In genomic region chr19:16435999-16436650, GRCh38 we compare ENCODE assay signal across 10 cellular contexts. TPM values are rescaled to one million over a fixed set of nuclear protein-coding genes. Genes with fewer than 3 reads are reported as not detected.
A peak's percentile ranks its signal among the peaks of the same experiment; 100 is the strongest.
DNase-seq lines count a peak whose midpoint lies in the region; ATAC-seq, FAIRE-seq and TF ChIP-seq lines count a peak whose summit lies in the region.
"Had no signal": no experiment of that assay in that cellular context is flagged by ENCODE, and none has a peak within 500 bp of the region (broad histone marks: within the 10 kb centered on the region; RNA-seq: fewer than 3 reads in every experiment).

No MANE protein-coding gene starts in this region.

- TF ChIP-seq POLR2A in HepG2 (IDR thresholded peaks at IDR 0.05; ENCODE audit: insufficient read depth in 1 of 2, low read depth in 2 of 2, low read length in 2 of 2) = no peak
- TF ChIP-seq POLR2A in uterus (IDR thresholded peaks at IDR 0.05) = no peak
- no peak for TF ChIP-seq POLR2A in body of pancreas (IDR thresholded peaks at IDR 0.05)

- peaks cover 4 to 30% (median 12%) of the 10 kb centered on the region in 4 donors for H3K36me3 ChIP-seq in liver (ENCODE audit: control insufficient read depth in 4 of 4, insufficient read depth in 3 of 4, low read depth in 1 of 4, low read length in 3 of 4)
- peaks cover 18 to 66% of the 10 kb centered on the region in 2 experiments for H3K36me3 ChIP-seq in HepG2 (replicated peaks in 1 of 2; ENCODE audit: control insufficient read depth in 1 of 2, insufficient read depth in 2 of 2, low read length in 2 of 2)
- peaks cover 28% of the 10 kb centered on the region for H3K36me3 ChIP-seq in muscle layer of colon (ENCODE audit: insufficient read depth, low read length)
- H3K36me3 ChIP-seq in uterus = no peaks in the 10 kb centered on the region
- peaks cover 5 to 9% of the 10 kb centered on the region in 2 donors for H3K36me3 ChIP-seq in body of pancreas (replicated peaks in 1 of 2; ENCODE audit: insufficient read depth in 1 of 2, low read depth in 2 of 2)

- WGBS in liver = 61% methylated on average over 9 of the region's 9 CpGs
- WGBS in HepG2 (ENCODE audit: low lambda C conversion rate) = 92% methylated on average over 9 of the region's 9 CpGs
- WGBS in body of pancreas, 2 donors = 65 to 68% methylated on average over 8 to 9 of the region's 9 CpGs

- no peak overlapping the region for H3K4me2 ChIP-seq in HepG2 (ENCODE audit: low read depth, low read length)

- ATAC-seq in HepG2 = no peak
- no peak for ATAC-seq in body of pancreas

- H3K27me3 ChIP-seq in liver (ENCODE audit: control insufficient read depth in 4 of 4, insufficient read depth in 4 of 4, low read length in 3 of 4) (no peaks in the 10 kb centered on the region), HepG2 (ENCODE audit: control insufficient read depth in 1 of 2, insufficient read depth in 2 of 2, low read length in 2 of 2) (no peaks in the 10 kb centered on the region), muscle layer of colon (ENCODE audit: control insufficient read depth in 1 of 2, insufficient read depth in 2 of 2, low read length in 2 of 2) (no peaks in the 10 kb centered on the region), uterus (no peaks in the 10 kb centered on the region), body of pancreas (no peaks in the 10 kb centered on the region)

- H3K4me3 ChIP-seq in liver (ENCODE audit: low read depth in 1 of 3, low read length in 3 of 3) = no peak overlapping the region
- no peak overlapping the region for H3K4me3 ChIP-seq in HepG2 (replicated peaks in 1 of 3; ENCODE audit: insufficient read depth in 1 of 3, low read depth in 2 of 3, low read length in 3 of 3)
- H3K4me3 ChIP-seq in coronary artery = no peak overlapping the region
- peak overlapping the region in 1 of 2 donors; percentile 3 for H3K4me3 ChIP-seq in muscle layer of colon (ENCODE audit: low read depth in 1 of 2, low read length in 2 of 2)
- H3K4me3 ChIP-seq in uterus = no peak overlapping the region
- H3K4me3 ChIP-seq in body of pancreas = no peak overlapping the region

- CTCF ChIA-PET in HepG2 (lab: Yijun Ruan, JAX; ENCODE audit: low intra/inter-chr PET ratio, low total read pairs) = no interaction called here

- in situ Hi-C loops in HepG2 (cut with HindIII; ENCODE audit: extremely low pct_ligation_motif_present, low pct_unique_long_range_greater_than_20kb) = no loop called here

- TF ChIP-seq RAD21 in liver (IDR thresholded peaks at IDR 0.05) (peak in 1 of 2 donors; percentile 5), HepG2 (CRISPR knock-in tag; IDR thresholded peaks at IDR 0.05) (no peak)

- TF ChIP-seq EP300 in HepG2 (IDR thresholded peaks at IDR 0.05; ENCODE audit: low read depth in 2 of 2, low read length in 2 of 2) = no peak
- TF ChIP-seq EP300 in HepG2 (CRISPR knock-in tag; IDR thresholded peaks at IDR 0.05; ENCODE audit: borderline replicate concordance) = no peak

- BruUV-seq in HepG2 (replicated peaks; lab: Mats Ljungman, UMichigan) = no TSS peak

- DNase-seq in HepG2 (ENCODE audit: low spot score) (no peak), coronary artery (ENCODE audit: low spot score) (no peak), uterus (no peak), SIG-M5 treated with dmso at 0.1 percent for 504 hours (lab: John Stamatoyannopoulos, UW; ENCODE audit: unreplicated experiment) (no peak), body of pancreas (no peak), NCI-H146 treated with DMSO at 0.1 percent for 48 hours (lab: John Stamatoyannopoulos, UW; ENCODE audit: unreplicated experiment) (no peak)

- H3K27ac ChIP-seq in liver (ENCODE audit: low read depth in 1 of 2, low read length in 2 of 2) (peak overlapping the region; percentile 5 to 43), HepG2 (ENCODE audit: extremely low read length, insufficient read depth, low read length) (no peak overlapping the region), coronary artery (peak overlapping the region; percentile 41 to 82), muscle layer of colon (ENCODE audit: low read depth, low read length) (peak overlapping the region; percentile 73), uterus (peak overlapping the region; percentile 72 to 77), body of pancreas (peak overlapping the region in 2 of 4 donors; percentile 7 to 9)
- H3K27ac ChIP-seq: HL-60 had no signal

- no peak overlapping the region for H2AFZ ChIP-seq in HepG2 (ENCODE audit: low read length)

- H3K9me3 ChIP-seq in liver (ENCODE audit: control insufficient read depth in 4 of 4, low read length in 3 of 4) (no peaks in the 10 kb centered on the region), HepG2 (ENCODE audit: low read length) (no peaks in the 10 kb centered on the region), muscle layer of colon (ENCODE audit: low read length) (no peaks in the 10 kb centered on the region), uterus (no peaks in the 10 kb centered on the region), body of pancreas (no peaks in the 10 kb centered on the region)

- intact Hi-C loops in HepG2 (cut with micrococcal nuclease; ENCODE audit: unreplicated experiment) = no loop called here
- intact Hi-C loops in uterus (cut with DNase I; ENCODE audit: low total_unique reads) = no loop called here
- intact Hi-C loops in body of pancreas (cut with DNase I) = no loop called here

- H3K4me1 ChIP-seq in liver (ENCODE audit: control insufficient read depth in 4 of 4, insufficient read depth in 4 of 4, low read length in 3 of 4) (peaks cover 0 to 11% (median 5%) of the 10 kb centered on the region in 4 donors), HepG2 (ENCODE audit: insufficient read depth, low read length) (no peaks in the 10 kb centered on the region), muscle layer of colon (ENCODE audit: insufficient read depth, low read length) (peaks cover 27% of the 10 kb centered on the region), uterus (peaks cover 0 to 3% of the 10 kb centered on the region in 2 donors), body of pancreas (no peaks in the 10 kb centered on the region)

- H4K20me1 ChIP-seq in HepG2 (ENCODE audit: insufficient read depth, low read length) = no peaks in the 10 kb centered on the region

- POLR2A ChIA-PET in HepG2 (lab: Yijun Ruan, JAX) = no interaction called here

- no peak overlapping the region for H3K9ac ChIP-seq in liver (ENCODE audit: low read depth in 1 of 2, low read length in 2 of 2)
- H3K9ac ChIP-seq in HepG2 (ENCODE audit: insufficient read depth, low read depth, low read length) = no peak overlapping the region
- H3K9ac ChIP-seq in muscle layer of colon (ENCODE audit: low read length) = no peak overlapping the region

- H3K79me2 ChIP-seq in HepG2 (ENCODE audit: insufficient read depth, low read length) = no peaks in the 10 kb centered on the region

- FAIRE-seq in HepG2 (lab: Jason Lieb, UNC) = no peak

- TF ChIP-seq CTCF in liver (IDR thresholded peaks at IDR 0.05; ENCODE audit: low read depth, low read length, missing input control) (no peak), HepG2 (CRISPR knock-in tag; IDR thresholded peaks at IDR 0.05) (no peak), coronary artery (IDR thresholded peaks at IDR 0.05) (no peak), uterus (IDR thresholded peaks at IDR 0.05) (no peak), body of pancreas (IDR thresholded peaks at IDR 0.05) (no peak)

RNA-seq across cellular contexts. Expression of gene EPS15L1, which starts 35.6 kb away (rescaled TPM):
- total RNA-seq in liver (10 to 100 TPM in 1 of 2 donors, 1 to 10 TPM in 1; 8.4 to 14.0 TPM), HepG2 (2016; rRNA removed; fragmentation: Illumina TruSeq; extraction: Trizol) (7.0 and 8.6 TPM in 2 replicates), uterus (10 to 100 TPM; 18.8 to 67.2 (median 39.6) TPM), body of pancreas (10 to 100 TPM in 1 of 2 donors, 1 to 10 TPM in 1; 9.1 to 20.8 TPM)
- polyA plus RNA-seq in liver (10 to 100 TPM in 1 of 2 donors, 1 to 10 TPM in 1; 5.3 to 10.2 TPM), HepG2 (2011; rRNA removed) (14.0 and 16.5 TPM in 2 replicates)
- total RNA-seq in HepG2 (2016; cell fraction: cytosol; rRNA removed; fragmentation: Illumina TruSeq; extraction: Trizol; ENCODE audit: low read depth) = 3.7 and 4.1 TPM in 2 replicates
- 8.4 and 8.7 TPM in 2 replicates for total RNA-seq in HepG2 (2016; cell fraction: insoluble cytoplasmic fraction; rRNA removed; fragmentation: Illumina TruSeq; extraction: Trizol)
- total RNA-seq in HepG2 (2016; cell fraction: membrane; rRNA removed; fragmentation: Illumina TruSeq; extraction: Trizol) = 5.5 and 7.2 TPM in 2 replicates
- 16.1 and 18.4 TPM in 2 replicates for total RNA-seq in HepG2 (2016; cell fraction: nucleus; rRNA removed; fragmentation: Illumina TruSeq; extraction: Trizol)
- 8.2 and 8.5 TPM in 2 replicates for polyA plus RNA-seq in HepG2 (2011; cell fraction: cytosol; rRNA removed)
- polyA plus RNA-seq in HepG2 (2011; cell fraction: nucleus; rRNA removed) = 28.2 and 31.7 TPM in 2 replicates
- polyA plus RNA-seq in HepG2 (2012) = 23.7 and 24.6 TPM in 2 replicates
- 2.8 TPM in 2 replicates for polyA plus RNA-seq in HepG2 (2016; cell fraction: cytosol; fragmentation: Illumina TruSeq; extraction: Trizol; ENCODE audit: low read depth)
- 18.3 and 21.1 TPM in 2 replicates for polyA plus RNA-seq in HepG2 (2016; cell fraction: insoluble cytoplasmic fraction; fragmentation: Illumina TruSeq; extraction: Trizol; ENCODE audit: low read depth)
- polyA plus RNA-seq in HepG2 (2016; cell fraction: membrane; fragmentation: Illumina TruSeq; extraction: Trizol; ENCODE audit: low read depth) = 3.9 and 5.1 TPM in 2 replicates
- polyA plus RNA-seq in HepG2 (2016; cell fraction: nucleus; fragmentation: Illumina TruSeq; extraction: Trizol; ENCODE audit: insufficient read depth, low read depth) = 25.3 and 31.3 TPM in 2 replicates
- polyA minus RNA-seq in HepG2 (2011; rRNA and poly(A)+ RNA removed; ENCODE audit: low replicate concordance) = 22.5 and 23.7 TPM in 2 replicates
- 13.0 and 19.8 TPM in 2 replicates for polyA minus RNA-seq in HepG2 (2011; cell fraction: cytosol; rRNA and poly(A)+ RNA removed)
- 31.8 and 42.8 TPM in 2 replicates for polyA minus RNA-seq in HepG2 (2011; cell fraction: nucleus; rRNA and poly(A)+ RNA removed)

RNA-seq across cellular contexts. Expression of gene CALR3, which starts 59.8 kb away (rescaled TPM):
- total RNA-seq in liver (under 1 TPM in 1 of 2 donors, not detected in 1; 0.08 TPM), HepG2 (2016; rRNA removed; fragmentation: Illumina TruSeq; extraction: Trizol) (not detected in 2 replicates), uterus (not detected), body of pancreas (not detected)
- polyA plus RNA-seq in liver (under 1 TPM in 1 of 2 donors, not detected in 1; 0.05 TPM), HepG2 (2011; rRNA removed) (not detected in 2 replicates)
- total RNA-seq in HepG2 (2016; cell fraction: cytosol; rRNA removed; fragmentation: Illumina TruSeq; extraction: Trizol; ENCODE audit: low read depth) = not detected in 2 replicates
- not detected in 2 replicates for total RNA-seq in HepG2 (2016; cell fraction: insoluble cytoplasmic fraction; rRNA removed; fragmentation: Illumina TruSeq; extraction: Trizol)
- total RNA-seq in HepG2 (2016; cell fraction: membrane; rRNA removed; fragmentation: Illumina TruSeq; extraction: Trizol) = not detected in 2 replicates
- not detected in 2 replicates for total RNA-seq in HepG2 (2016; cell fraction: nucleus; rRNA removed; fragmentation: Illumina TruSeq; extraction: Trizol)
- polyA plus RNA-seq in HepG2 (2011; cell fraction: cytosol; rRNA removed) = not detected in 2 replicates
- not detected in 2 replicates for polyA plus RNA-seq in HepG2 (2011; cell fraction: nucleus; rRNA removed)
- 0.16 TPM in 1 of 2 replicates, not detected in the other for polyA plus RNA-seq in HepG2 (2012)
- not detected in 2 replicates for polyA plus RNA-seq in HepG2 (2016; cell fraction: cytosol; fragmentation: Illumina TruSeq; extraction: Trizol; ENCODE audit: low read depth)
- not detected in 2 replicates for polyA plus RNA-seq in HepG2 (2016; cell fraction: insoluble cytoplasmic fraction; fragmentation: Illumina TruSeq; extraction: Trizol; ENCODE audit: low read depth)
- polyA plus RNA-seq in HepG2 (2016; cell fraction: membrane; fragmentation: Illumina TruSeq; extraction: Trizol; ENCODE audit: low read depth) = not detected in 2 replicates
- polyA plus RNA-seq in HepG2 (2016; cell fraction: nucleus; fragmentation: Illumina TruSeq; extraction: Trizol; ENCODE audit: insufficient read depth, low read depth) = not detected in 2 replicates
- not detected in 2 replicates for polyA minus RNA-seq in HepG2 (2011; rRNA and poly(A)+ RNA removed; ENCODE audit: low replicate concordance)
- polyA minus RNA-seq in HepG2 (2011; cell fraction: cytosol; rRNA and poly(A)+ RNA removed) = not detected in 2 replicates
- not detected in 2 replicates for polyA minus RNA-seq in HepG2 (2011; cell fraction: nucleus; rRNA and poly(A)+ RNA removed)
- polyA plus RNA-seq: BJ had no signal
